In the genomic region with DNA sequence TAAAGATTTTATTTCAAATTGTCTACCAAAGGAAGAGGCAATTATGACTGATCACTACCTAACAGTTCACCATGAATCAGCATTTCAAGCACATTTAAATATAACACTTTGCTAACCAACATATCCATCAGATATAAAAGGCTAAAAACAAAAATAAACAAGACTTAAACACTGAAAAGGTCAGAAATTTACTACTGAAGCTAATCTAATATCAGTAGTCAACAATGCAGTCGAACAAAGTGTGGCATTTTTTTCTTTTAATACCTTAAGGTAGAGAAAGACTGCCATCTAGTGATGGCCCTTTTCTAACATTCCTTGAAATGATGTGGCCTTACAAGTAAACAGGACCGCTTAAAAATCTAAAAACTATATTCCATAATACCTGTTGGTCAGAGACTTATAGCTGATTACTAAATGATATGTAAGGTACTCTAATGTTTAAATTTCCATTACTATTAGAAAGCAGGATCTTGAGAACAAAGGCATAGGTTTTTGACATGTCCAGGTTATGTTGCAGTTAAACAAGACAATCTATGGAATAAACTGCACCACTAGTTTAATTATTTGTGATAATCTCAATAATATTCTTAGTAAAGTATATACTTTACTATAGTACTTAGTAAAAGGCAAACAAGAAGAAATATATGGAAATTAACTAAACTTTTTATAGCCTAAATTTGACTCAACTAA, we compare ENCODE assay signal across 9 cellular contexts.
DNase-seq lines count a peak whose midpoint lies in the region; ATAC-seq and TF ChIP-seq lines count a peak whose summit lies in the region.
"Had no signal": no experiment of that assay in that cellular context is flagged by ENCODE, and none has a peak within 500 bp of the region (broad histone marks: within the 10 kb centered on the region; RNA-seq: fewer than 3 reads in every experiment).

No MANE protein-coding gene starts in this region.

- H3K27me3 ChIP-seq in Peyer's patch, result no peaks in the 10 kb centered on the region
- H3K27me3 ChIP-seq in naive thymus-derived CD4-positive, alpha-beta T cell (ENCODE audit: control insufficient read depth in 2 of 2, insufficient read depth in 2 of 2, low read length in 2 of 2), result no peaks in the 10 kb centered on the region
- H3K27me3 ChIP-seq: neutrophil had no signal

- CTCF ChIA-PET in naive thymus-derived CD4-positive, alpha-beta T cell (lab: Charles Lee), result interaction anchor here (0.6 to 2.1 kb wide), 4 partner anchors 11 to 1136 kb away, joined by 3 to 8 read pairs (median 3); no protein-coding TSS in a partner anchor
- CTCF ChIA-PET in T-cell (lab: Charles Lee), result interaction anchor here (0.9 to 1.3 kb wide), 3 partner anchors 825 to 1198 kb away, joined by 3 read pairs; no protein-coding TSS in a partner anchor

- intact Hi-C loops in naive thymus-derived CD4-positive, alpha-beta T cell (cut with micrococcal nuclease), result loop anchor here (1.0 to 10.0 kb wide), 4 partner anchors 591 to 1214 kb away; no protein-coding TSS in a partner anchor

- H3K36me3 ChIP-seq in Peyer's patch, result no peaks in the 10 kb centered on the region
- no peaks in the 10 kb centered on the region for H3K36me3 ChIP-seq in naive thymus-derived CD4-positive, alpha-beta T cell (ENCODE audit: control insufficient read depth in 2 of 3, insufficient read depth in 3 of 3, low read length in 3 of 3)
- H3K36me3 ChIP-seq: neutrophil had no signal

- no peaks in the 10 kb centered on the region for H3K4me1 Mint-ChIP-seq in naive thymus-derived CD4-positive, alpha-beta T cell
- no peaks in the 10 kb centered on the region for H3K4me1 Mint-ChIP-seq in T-cell

- H3K4me3 ChIP-seq in Peyer's patch (no peak overlapping the region), epithelial cell of esophagus (ENCODE audit: low read length) (no peak overlapping the region)
- no peak overlapping the region for H3K4me3 ChIP-seq in naive thymus-derived CD4-positive, alpha-beta T cell (ENCODE audit: low read length)

- no peak for TF ChIP-seq POLR2A in Peyer's patch (IDR thresholded peaks at IDR 0.05)

- no peaks in the 10 kb centered on the region for H3K9me3 Mint-ChIP-seq in naive thymus-derived CD4-positive, alpha-beta T cell
- H3K9me3 Mint-ChIP-seq in T-cell, result no peaks in the 10 kb centered on the region

- H3K27me3 Mint-ChIP-seq in naive thymus-derived CD4-positive, alpha-beta T cell, result no peaks in the 10 kb centered on the region
- H3K27me3 Mint-ChIP-seq in T-cell, result no peaks in the 10 kb centered on the region

- H3K27ac ChIP-seq in Peyer's patch, result no peak overlapping the region
- H3K27ac ChIP-seq in naive thymus-derived CD4-positive, alpha-beta T cell (ENCODE audit: low read depth, low read length), result no peak overlapping the region
- H3K27ac ChIP-seq: neutrophil had no signal

- POLR2A ChIA-PET in naive thymus-derived CD4-positive, alpha-beta T cell (lab: Charles Lee), result no interaction called here
- POLR2A ChIA-PET in T-cell (lab: Charles Lee), result interaction anchor here in 1 of 2 donors (0.6 kb wide), 1 partner anchor 67 kb away, joined by 3 read pairs; no protein-coding TSS in a partner anchor

- H3K4me3 Mint-ChIP-seq in naive thymus-derived CD4-positive, alpha-beta T cell, result no peak overlapping the region
- H3K4me3 Mint-ChIP-seq in T-cell, result no peak overlapping the region

- no peaks in the 10 kb centered on the region for H3K9me3 ChIP-seq in Peyer's patch
- H3K9me3 ChIP-seq in naive thymus-derived CD4-positive, alpha-beta T cell (ENCODE audit: control insufficient read depth in 2 of 3, low read length in 3 of 3), result no peaks in the 10 kb centered on the region
- H3K9me3 ChIP-seq: neutrophil had no signal

- no peaks in the 10 kb centered on the region for H3K4me1 ChIP-seq in Peyer's patch
- H3K4me1 ChIP-seq in naive thymus-derived CD4-positive, alpha-beta T cell (ENCODE audit: control insufficient read depth in 2 of 2, insufficient read depth in 2 of 2, low read length in 2 of 2), result no peaks in the 10 kb centered on the region

- ATAC-seq in naive thymus-derived CD4-positive, alpha-beta T cell, result no peak
- ATAC-seq in GM18511 (IDR thresholded peaks at IDR 0.05; ENCODE audit: unreplicated experiment) (no peak), GM21367 (IDR thresholded peaks at IDR 0.05; ENCODE audit: unreplicated experiment) (no peak), T-cell (replicated peaks in 1 of 4) (no peak)

- TF ChIP-seq CTCF in Peyer's patch (IDR thresholded peaks at IDR 0.05) (peak in 5 of 6 experiments; percentile 26 to 79 (median 67)), epithelial cell of esophagus (IDR thresholded peaks at IDR 0.05; ENCODE audit: insufficient read depth, low read depth, low read length, missing control alignments) (peak; percentile 67)

- DNase-seq in DMS79 (lab: John Stamatoyannopoulos, UW), result peak; percentile 9
- peak; percentile 62 for DNase-seq in LHCN-M2 (ENCODE audit: low read depth)
- no peak for DNase-seq in Peyer's patch
- DNase-seq in epithelial cell of esophagus (ENCODE audit: low read depth), result peak; percentile 71
- DNase-seq in naive thymus-derived CD4-positive, alpha-beta T cell, result peak in 5 of 9 donors; percentile 14 to 39 (median 26)
- no peak for DNase-seq in T-cell

- H3K36me3 Mint-ChIP-seq in naive thymus-derived CD4-positive, alpha-beta T cell, result peaks cover 0 to 4% (median 0%) of the 10 kb centered on the region in 5 donors
- H3K36me3 Mint-ChIP-seq in T-cell, result peaks cover 4% of the 10 kb centered on the region

- no peak overlapping the region for H3K27ac Mint-ChIP-seq in naive thymus-derived CD4-positive, alpha-beta T cell
- H3K27ac Mint-ChIP-seq in T-cell, result no peak overlapping the region

Comparison
In these comparisons a context has a peak if more than half of its experiments do, and no peak if none do; other contexts are left out.
1. DNase-seq: peak in DMS79 (single experiment), LHCN-M2 (single experiment), epithelial cell of esophagus (single experiment) and naive thymus-derived CD4-positive, alpha-beta T cell (5 of 9); none in Peyer's patch (0 of 3) and T-cell (0 of 34).